18 cellular contexts compared by ENCODE assay signal in genomic region chr1:58824753-58825389, GRCh38. TPM values are rescaled to one million over a fixed set of nuclear protein-coding genes. Genes with fewer than 3 reads are reported as not detected.
DNase-seq lines count a peak whose midpoint lies in the region; ATAC-seq and TF ChIP-seq lines count a peak whose summit lies in the region.
"Had no signal": no experiment of that assay in that cellular context is flagged by ENCODE, and none has a peak within 500 bp of the region (broad histone marks: within the 10 kb centered on the region; RNA-seq: fewer than 3 reads in every experiment).

No MANE protein-coding gene starts in this region.

- TF ChIP-seq CTCF in right atrium auricular region (IDR thresholded peaks at IDR 0.05) (no peak), mesothelial cell of epicardium (IDR thresholded peaks at IDR 0.05; ENCODE audit: unreplicated experiment) (no peak)

- H3K9me3 ChIP-seq in right atrium auricular region, result peaks cover 8 to 19% of the 10 kb centered on the region in 2 donors

- H3K4me3 Mint-ChIP-seq in mesothelial cell of epicardium, result no peak overlapping the region
- H3K4me3 Mint-ChIP-seq in activated naive CD8-positive, alpha-beta T cell treated with anti-CD3 and anti-CD28 coated beads for 36 hours, result no peak overlapping the region
- H3K4me3 Mint-ChIP-seq: activated B cell treated with CpG ODN at 0.5 μM for 24 hours; CD4-positive, CD25-positive, alpha-beta regulatory T cell; natural killer cell treated with Interleukin-12 subunit alpha and Interleukin-12 subunit beta and Interleukin-15 and Interleukin-18, amount 100 ng/mL, for 72 hours; T-helper 17 cell had no signal

- peak; percentile 59 for ATAC-seq in Right ventricle myocardium superior (ENCODE audit: poor library complexity)
- ATAC-seq in esophagus mucosa, result peak; percentile 93
- ATAC-seq: natural killer cell treated with Interleukin-12 subunit alpha and Interleukin-12 subunit beta and Interleukin-15 and Interleukin-18, amount 100 ng/mL, for 72 hours; T-helper 17 cell had no signal

- no peaks in the 10 kb centered on the region for H3K36me3 ChIP-seq in right atrium auricular region
- H3K36me3 ChIP-seq: esophagus muscularis mucosa had no signal

- intact Hi-C loops in Right ventricle myocardium superior (cut with DNase I), result no loop called here

- H3K36me3 Mint-ChIP-seq in mesothelial cell of epicardium, result peaks cover 21% of the 10 kb centered on the region
- H3K36me3 Mint-ChIP-seq in activated naive CD8-positive, alpha-beta T cell treated with anti-CD3 and anti-CD28 coated beads for 36 hours, result peaks cover 13% of the 10 kb centered on the region

- H3K27ac ChIP-seq in right atrium auricular region, result no peak overlapping the region
- H3K27ac ChIP-seq: esophagus muscularis mucosa had no signal

- DNase-seq in Right ventricle myocardium superior, result no peak
- no peak for DNase-seq in right atrium auricular region (ENCODE audit: low spot score)
- no peak for DNase-seq in mesothelial cell of epicardium (ENCODE audit: low spot score in 2 of 2, unreplicated experiment in 2 of 2)
- DNase-seq in NOMO-1 (lab: John Stamatoyannopoulos, UW; ENCODE audit: unreplicated experiment in 2 of 2), result no peak
- DNase-seq in activated gamma-delta T cell (lab: John Stamatoyannopoulos, UW), result no peak
- DNase-seq in stimulated activated CD4-positive, alpha-beta T cell treated with anti-CD3 and anti-CD28 coated beads, Interleukin-4, amount 100 ng/mL, for 4 hours, result no peak
- DNase-seq in activated naive CD8-positive, alpha-beta T cell treated with anti-CD3 and anti-CD28 coated beads for 36 hours, result no peak
- DNase-seq: activated B cell treated with CpG ODN at 0.5 μM for 24 hours; CD4-positive, CD25-positive, alpha-beta regulatory T cell; hippocampal formation; MM.1S; NCI-H1930; NCI-H748 treated with DMSO at 0.1 percent for 48 hours; RPMI8226; T-helper 17 cell had no signal

- peak overlapping the region; percentile 47 for H3K27ac Mint-ChIP-seq in mesothelial cell of epicardium
- no peak overlapping the region for H3K27ac Mint-ChIP-seq in activated naive CD8-positive, alpha-beta T cell treated with anti-CD3 and anti-CD28 coated beads for 36 hours
- H3K27ac Mint-ChIP-seq: activated B cell treated with CpG ODN at 0.5 μM for 24 hours; CD4-positive, CD25-positive, alpha-beta regulatory T cell; natural killer cell treated with Interleukin-12 subunit alpha and Interleukin-12 subunit beta and Interleukin-15 and Interleukin-18, amount 100 ng/mL, for 72 hours; T-helper 17 cell had no signal

- peaks cover 0 to 5% of the 10 kb centered on the region in 2 donors for H3K4me1 ChIP-seq in right atrium auricular region

- peaks cover 30% of the 10 kb centered on the region for H3K9me3 Mint-ChIP-seq in mesothelial cell of epicardium
- peaks cover 16% of the 10 kb centered on the region for H3K9me3 Mint-ChIP-seq in activated naive CD8-positive, alpha-beta T cell treated with anti-CD3 and anti-CD28 coated beads for 36 hours

- no peaks in the 10 kb centered on the region for H3K27me3 ChIP-seq in right atrium auricular region
- H3K27me3 ChIP-seq: esophagus muscularis mucosa had no signal

- H3K4me3 ChIP-seq in right atrium auricular region, result no peak overlapping the region
- H3K4me3 ChIP-seq: esophagus muscularis mucosa had no signal

- H3K4me1 Mint-ChIP-seq in mesothelial cell of epicardium, result peaks cover 14% of the 10 kb centered on the region
- H3K4me1 Mint-ChIP-seq in activated naive CD8-positive, alpha-beta T cell treated with anti-CD3 and anti-CD28 coated beads for 36 hours, result no peaks in the 10 kb centered on the region
- H3K4me1 Mint-ChIP-seq: CD4-positive, CD25-positive, alpha-beta regulatory T cell; T-helper 17 cell had no signal

- no peaks in the 10 kb centered on the region for H3K27me3 Mint-ChIP-seq in mesothelial cell of epicardium (ENCODE audit: low read depth)
- no peaks in the 10 kb centered on the region for H3K27me3 Mint-ChIP-seq in activated naive CD8-positive, alpha-beta T cell treated with anti-CD3 and anti-CD28 coated beads for 36 hours
- H3K27me3 Mint-ChIP-seq: activated B cell treated with CpG ODN at 0.5 μM for 24 hours; natural killer cell treated with Interleukin-12 subunit alpha and Interleukin-12 subunit beta and Interleukin-15 and Interleukin-18, amount 100 ng/mL, for 72 hours had no signal

RNA-seq across cellular contexts. Expression of gene JUN, which starts 41.0 kb away (rescaled TPM):
- total RNA-seq in Right ventricle myocardium superior (54.8 TPM), right atrium auricular region (100 to 1,000 TPM in 1 of 2 donors, 10 to 100 TPM in 1; 74.3 to 199 TPM), esophagus mucosa (41.7 TPM), mesothelial cell of epicardium (242 to 245 TPM (median 245 TPM) in 3 replicates)
- total RNA-seq in activated naive CD8-positive, alpha-beta T cell treated with anti-CD3 and anti-CD28 coated beads for 36 hours, result 10 to 100 TPM; 26.1 to 26.3 TPM
